ENCODE assay signal across 8 cellular contexts in the genomic region with DNA sequence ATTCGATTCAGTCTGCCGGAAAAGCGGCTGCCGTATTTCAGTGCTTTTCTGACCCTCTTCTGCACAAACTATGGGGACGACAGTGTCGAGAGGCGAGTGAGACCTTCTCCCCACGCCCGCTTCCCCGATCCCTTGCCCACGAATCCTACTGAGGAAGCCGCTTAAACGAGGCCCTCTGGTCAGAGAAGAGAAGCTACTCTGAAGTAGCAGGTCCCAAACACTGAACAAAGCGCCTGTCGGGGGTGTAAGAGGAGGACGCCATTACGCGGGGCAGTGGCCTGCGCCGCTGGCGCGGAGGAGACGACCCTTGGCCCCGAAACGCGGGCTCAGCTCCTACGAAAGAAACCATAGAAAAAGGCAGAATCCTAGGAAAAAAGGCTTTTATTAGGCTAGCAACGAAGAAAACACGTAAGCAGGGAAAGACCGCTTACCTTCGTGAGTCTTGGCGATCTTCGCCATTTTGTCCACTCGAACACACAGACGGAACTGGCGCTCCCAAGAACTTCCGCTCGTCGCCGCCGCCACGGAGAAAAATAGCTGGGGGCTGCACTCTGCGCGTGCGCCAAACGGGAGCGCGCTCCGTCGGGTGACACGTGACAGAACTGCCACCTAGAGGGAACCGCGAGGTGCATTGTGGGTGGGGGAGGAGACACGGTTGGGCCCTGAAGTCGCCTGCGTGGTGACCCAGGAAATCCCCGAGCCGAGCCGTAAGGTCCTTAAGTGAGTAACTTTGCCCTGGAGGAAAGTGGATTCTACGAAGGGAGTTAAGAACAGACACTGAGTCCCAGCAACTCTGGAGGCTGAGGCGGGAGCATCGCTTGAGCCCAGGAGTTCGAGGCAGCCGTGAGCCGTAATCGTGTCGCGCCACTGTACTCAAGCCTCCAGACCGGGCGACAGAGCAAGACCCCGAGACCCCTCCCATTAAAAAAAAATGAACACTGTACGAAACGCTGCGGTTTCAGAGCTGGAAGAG. TPM values are rescaled to one million over a fixed set of nuclear protein-coding genes. Genes with fewer than 3 reads are reported as not detected.
DNase-seq lines count a peak whose midpoint lies in the region; ATAC-seq and TF ChIP-seq lines count a peak whose summit lies in the region.

A gene with protein sequence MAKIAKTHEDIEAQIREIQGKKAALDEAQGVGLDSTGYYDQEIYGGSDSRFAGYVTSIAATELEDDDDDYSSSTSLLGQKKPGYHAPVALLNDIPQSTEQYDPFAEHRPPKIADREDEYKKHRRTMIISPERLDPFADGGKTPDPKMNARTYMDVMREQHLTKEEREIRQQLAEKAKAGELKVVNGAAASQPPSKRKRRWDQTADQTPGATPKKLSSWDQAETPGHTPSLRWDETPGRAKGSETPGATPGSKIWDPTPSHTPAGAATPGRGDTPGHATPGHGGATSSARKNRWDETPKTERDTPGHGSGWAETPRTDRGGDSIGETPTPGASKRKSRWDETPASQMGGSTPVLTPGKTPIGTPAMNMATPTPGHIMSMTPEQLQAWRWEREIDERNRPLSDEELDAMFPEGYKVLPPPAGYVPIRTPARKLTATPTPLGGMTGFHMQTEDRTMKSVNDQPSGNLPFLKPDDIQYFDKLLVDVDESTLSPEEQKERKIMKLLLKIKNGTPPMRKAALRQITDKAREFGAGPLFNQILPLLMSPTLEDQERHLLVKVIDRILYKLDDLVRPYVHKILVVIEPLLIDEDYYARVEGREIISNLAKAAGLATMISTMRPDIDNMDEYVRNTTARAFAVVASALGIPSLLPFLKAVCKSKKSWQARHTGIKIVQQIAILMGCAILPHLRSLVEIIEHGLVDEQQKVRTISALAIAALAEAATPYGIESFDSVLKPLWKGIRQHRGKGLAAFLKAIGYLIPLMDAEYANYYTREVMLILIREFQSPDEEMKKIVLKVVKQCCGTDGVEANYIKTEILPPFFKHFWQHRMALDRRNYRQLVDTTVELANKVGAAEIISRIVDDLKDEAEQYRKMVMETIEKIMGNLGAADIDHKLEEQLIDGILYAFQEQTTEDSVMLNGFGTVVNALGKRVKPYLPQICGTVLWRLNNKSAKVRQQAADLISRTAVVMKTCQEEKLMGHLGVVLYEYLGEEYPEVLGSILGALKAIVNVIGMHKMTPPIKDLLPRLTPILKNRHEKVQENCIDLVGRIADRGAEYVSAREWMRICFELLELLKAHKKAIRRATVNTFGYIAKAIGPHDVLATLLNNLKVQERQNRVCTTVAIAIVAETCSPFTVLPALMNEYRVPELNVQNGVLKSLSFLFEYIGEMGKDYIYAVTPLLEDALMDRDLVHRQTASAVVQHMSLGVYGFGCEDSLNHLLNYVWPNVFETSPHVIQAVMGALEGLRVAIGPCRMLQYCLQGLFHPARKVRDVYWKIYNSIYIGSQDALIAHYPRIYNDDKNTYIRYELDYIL (minus strand): TSS at position 488 of the 973 bp plus-strand sequence. CDS start 29 bp downstream, at position 459.

- peak; percentile 98 to 100 (median 99) for DNase-seq in CD8-positive, alpha-beta T cell
- DNase-seq in HS-27A (ENCODE audit: low read depth) (peak; percentile 83), NK-92 (lab: John Stamatoyannopoulos, UW; ENCODE audit: unreplicated experiment) (peak; percentile 97), lower lobe of right lung (peak; percentile 99)
- DNase-seq in activated CD8-positive, alpha-beta memory T cell treated with anti-CD3 and anti-CD28 coated beads for 1 hour (ENCODE audit: extremely low read depth in 1 of 2, low read depth in 1 of 2), result peak; percentile 96 to 97
- peak; percentile 99 for DNase-seq in effector CD4-positive, alpha-beta T cell
- DNase-seq in stimulated activated CD4-positive, alpha-beta T cell treated with anti-CD3 and anti-CD28 coated beads, TNF-alpha, amount 100 ng/mL, for 24 hours (ENCODE audit: low read depth in 3 of 3), result peak; percentile 97 to 98 (median 98)

- H3K4me3 Mint-ChIP-seq in CD8-positive, alpha-beta T cell, result peak within 1 kb of the TSS; percentile 100

- H3K9me3 ChIP-seq in CD8-positive, alpha-beta T cell (ENCODE audit: low read length), result no peaks in the 10 kb centered on the region
- no peaks in the 10 kb centered on the region for H3K9me3 ChIP-seq in lower lobe of right lung

- intact Hi-C loops in CD8-positive, alpha-beta T cell (cut with DNase I, micrococcal nuclease), result loop anchor here (1.0 to 10.0 kb wide), 13 partner anchors 18 to 1780 kb away; a partner anchor contains a TSS
- intact Hi-C loops in lower lobe of right lung (cut with DNase I), result no loop called here

- peak; percentile 96 for ATAC-seq in CD8-positive, alpha-beta T cell
- peak; percentile 94 for ATAC-seq in GM19467 (IDR thresholded peaks at IDR 0.05; ENCODE audit: unreplicated experiment)
- peak; percentile 99 to 100 for ATAC-seq in lower lobe of right lung

- no peak for TF ChIP-seq CTCF in CD8-positive, alpha-beta T cell (IDR thresholded peaks at IDR 0.05)
- no peak for TF ChIP-seq CTCF in lower lobe of right lung (IDR thresholded peaks at IDR 0.05)

- H3K4me1 Mint-ChIP-seq in CD8-positive, alpha-beta T cell (ENCODE audit: low read depth), result peaks cover 53% of the 10 kb centered on the region

- H3K36me3 Mint-ChIP-seq in CD8-positive, alpha-beta T cell, result peaks cover 30% of the 10 kb centered on the region

- H3K27ac Mint-ChIP-seq in CD8-positive, alpha-beta T cell, result peak within 1 kb of the TSS; percentile 100

- POLR2A ChIA-PET in CD8-positive, alpha-beta T cell (lab: Charles Lee), result interaction anchor here (0.6 to 4.6 kb wide), 18 partner anchors 10 to 1826 kb away, joined by 3 to 97 read pairs (median 4); a partner anchor contains a TSS

- H3K4me1 ChIP-seq in CD8-positive, alpha-beta T cell (ENCODE audit: insufficient read depth, low read length), result peaks cover 43% of the 10 kb centered on the region
- peaks cover 45% of the 10 kb centered on the region for H3K4me1 ChIP-seq in lower lobe of right lung

- no peaks in the 10 kb centered on the region for H3K27me3 ChIP-seq in CD8-positive, alpha-beta T cell (ENCODE audit: insufficient read depth, low read length)
- no peaks in the 10 kb centered on the region for H3K27me3 ChIP-seq in lower lobe of right lung (ENCODE audit: low read depth)

- H3K9me3 Mint-ChIP-seq in CD8-positive, alpha-beta T cell, result no peaks in the 10 kb centered on the region

- H3K27me3 Mint-ChIP-seq in CD8-positive, alpha-beta T cell (ENCODE audit: low read depth), result no peaks in the 10 kb centered on the region

- peak within 1 kb of the TSS; percentile 98 for H3K27ac ChIP-seq in CD8-positive, alpha-beta T cell (ENCODE audit: low read depth, low read length)
- peak within 1 kb of the TSS; percentile 96 for H3K27ac ChIP-seq in lower lobe of right lung

- peak within 1 kb of the TSS; percentile 95 for H3K4me3 ChIP-seq in CD8-positive, alpha-beta T cell (ENCODE audit: low read depth, low read length)
- peak within 1 kb of the TSS; percentile 89 for H3K4me3 ChIP-seq in lower lobe of right lung

- CTCF ChIA-PET in CD8-positive, alpha-beta T cell (lab: Charles Lee), result interaction anchor here (0.7 to 1.5 kb wide), 2 partner anchors 16 to 808 kb away, joined by 3 read pairs; no protein-coding TSS in a partner anchor

- no peaks in the 10 kb centered on the region for H3K36me3 ChIP-seq in CD8-positive, alpha-beta T cell (ENCODE audit: insufficient read depth, low read length)
- peaks cover under 1% of the 10 kb centered on the region for H3K36me3 ChIP-seq in lower lobe of right lung

RNA-seq across cellular contexts. Expression of the gene that starts here (rescaled TPM):
- 100 to 1,000 TPM; 525 to 526 TPM for total RNA-seq in CD8-positive, alpha-beta T cell
- 230 TPM for total RNA-seq in lower lobe of right lung

Comparison
In these comparisons a context has a peak if more than half of its experiments do, and no peak if none do; other contexts are left out.
1. Peak in every context shown above with its lines: DNase-seq, ATAC-seq, H3K4me3 ChIP-seq and H3K27ac ChIP-seq.